In the genomic region with DNA sequence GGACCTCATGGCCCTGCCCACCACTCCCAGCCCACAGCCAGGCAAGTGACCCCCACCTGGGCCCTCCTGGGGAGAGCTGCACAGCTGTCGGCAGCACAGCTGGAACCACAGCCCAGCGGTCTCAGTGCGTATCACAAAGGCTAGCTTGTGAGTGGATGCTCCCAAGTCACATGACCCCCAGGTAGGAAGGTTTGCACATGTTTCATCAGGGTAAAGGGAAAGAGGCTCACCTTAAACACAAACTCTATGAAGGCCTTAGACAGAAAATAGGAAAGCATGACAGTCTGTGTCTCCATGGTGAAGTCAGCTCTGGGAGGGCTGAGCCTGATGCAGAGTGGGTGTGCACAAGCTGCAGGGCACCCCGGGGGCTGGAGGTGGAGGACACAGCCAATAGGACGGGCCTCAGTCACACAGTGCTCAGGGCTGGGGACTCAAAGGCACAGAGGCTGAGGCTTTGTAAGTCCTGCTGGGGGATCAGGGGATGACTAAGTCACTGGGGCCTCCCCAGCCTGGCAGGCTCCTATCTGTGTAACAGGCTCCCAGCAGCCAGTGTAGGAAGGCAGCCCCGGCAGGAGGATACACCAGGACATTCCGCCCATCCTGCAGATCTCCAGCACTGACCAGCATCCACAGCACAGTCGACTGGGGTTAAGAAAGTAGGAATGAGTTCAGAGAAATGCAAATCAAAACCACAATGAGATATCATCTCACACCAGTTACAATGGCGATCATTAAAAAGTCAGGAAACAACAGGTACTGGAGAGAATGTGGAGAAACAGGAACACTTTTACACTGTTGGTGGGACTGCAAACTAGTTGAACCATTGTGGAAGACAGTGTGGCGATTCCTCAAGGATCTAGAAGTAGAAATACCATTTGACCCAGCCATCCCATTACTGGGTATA, we compare ENCODE assay signal across 18 cellular contexts. TPM values are rescaled to one million over a fixed set of nuclear protein-coding genes. Genes with fewer than 3 reads are reported as not detected.
DNase-seq lines count a peak whose midpoint lies in the region; ATAC-seq, FAIRE-seq and TF ChIP-seq lines count a peak whose summit lies in the region.
"Had no signal": no experiment of that assay in that cellular context is flagged by ENCODE, and none has a peak within 500 bp of the region (broad histone marks: within the 10 kb centered on the region; RNA-seq: fewer than 3 reads in every experiment).

No MANE protein-coding gene starts in this region.

- no peaks in the 10 kb centered on the region for H3K9me3 ChIP-seq in HEK293 (ENCODE audit: control insufficient read depth, insufficient read depth, low read depth, low read length)
- no peaks in the 10 kb centered on the region for H3K9me3 ChIP-seq in astrocyte (ENCODE audit: insufficient read depth, low read depth, low read length)
- H3K9me3 ChIP-seq in hepatocyte (ENCODE audit: low read depth), result no peaks in the 10 kb centered on the region
- no peaks in the 10 kb centered on the region for H3K9me3 ChIP-seq in upper lobe of right lung
- H3K9me3 ChIP-seq in Karpas-422 (ENCODE audit: low read length), result no peaks in the 10 kb centered on the region
- H3K9me3 ChIP-seq: ovary had no signal

- H3K79me2 ChIP-seq in astrocyte (ENCODE audit: insufficient read depth, low read length) (no peaks in the 10 kb centered on the region), hepatocyte (no peaks in the 10 kb centered on the region), Karpas-422 (ENCODE audit: low read length) (no peaks in the 10 kb centered on the region)

- H4K20me1 ChIP-seq in astrocyte (ENCODE audit: insufficient read depth, low read length) (peaks cover 14% of the 10 kb centered on the region), hepatocyte (ENCODE audit: insufficient read depth, poor library complexity, severe bottlenecking) (no peaks in the 10 kb centered on the region), Karpas-422 (ENCODE audit: insufficient read depth, low read depth, low read length) (no peaks in the 10 kb centered on the region)

- H3K9me2 ChIP-seq in hepatocyte (replicated peaks; ENCODE audit: insufficient read depth) (no peaks in the 10 kb centered on the region), Karpas-422 (replicated peaks; ENCODE audit: insufficient read depth, low read length) (no peaks in the 10 kb centered on the region)

- H3K4me2 ChIP-seq in astrocyte (ENCODE audit: low read length) (peak overlapping the region; percentile 72), hepatocyte (no peak overlapping the region), Karpas-422 (ENCODE audit: low read depth, low read length, poor library complexity, severe bottlenecking) (no peak overlapping the region)

- intact Hi-C loops in upper lobe of right lung (cut with DNase I), result no loop called here

- 85% methylated on average over 10 of the region's 10 CpGs for WGBS in hepatocyte (ENCODE audit: low lambda C conversion rate, missing lambda C conversion rate)

- peaks cover 22% of the 10 kb centered on the region for H3K4me1 Mint-ChIP-seq in astrocyte (ENCODE audit: low read depth, unreplicated experiment)

- peak overlapping the region; percentile 26 for H3K27ac Mint-ChIP-seq in astrocyte (ENCODE audit: unreplicated experiment)
- H3K27ac Mint-ChIP-seq: memory B cell, T-helper 17 cell had no signal

- H2AFZ ChIP-seq in astrocyte (ENCODE audit: low read depth, low read length) (peak overlapping the region; percentile 65), hepatocyte (no peak overlapping the region), Karpas-422 (ENCODE audit: low read length) (no peak overlapping the region)

- H3K4me3 Mint-ChIP-seq in astrocyte (ENCODE audit: unreplicated experiment), result no peak overlapping the region
- H3K4me3 Mint-ChIP-seq: memory B cell, T-helper 17 cell had no signal

- TF ChIP-seq CTCF in HEK293 (tag by site-specific recombination; IDR thresholded peaks at IDR 0.05) (no peak), astrocyte (IDR thresholded peaks at IDR 0.05; ENCODE audit: insufficient read depth, low read depth, low read length) (no peak), hepatocyte (IDR thresholded peaks at IDR 0.05; ENCODE audit: poor library complexity) (no peak), upper lobe of right lung (IDR thresholded peaks at IDR 0.05) (no peak)

- POLR2A ChIA-PET in HEK293 (lab: Yijun Ruan, JAX), result no interaction called here

- peak overlapping the region; percentile 53 for H3K9ac ChIP-seq in astrocyte (ENCODE audit: low read length)
- H3K9ac ChIP-seq in Karpas-422 (ENCODE audit: low read length), result no peak overlapping the region

- H3K4me1 ChIP-seq in HEK293 (ENCODE audit: control insufficient read depth, insufficient read depth, low read length), result no peaks in the 10 kb centered on the region
- H3K4me1 ChIP-seq in astrocyte (ENCODE audit: insufficient read depth, low read length), result peaks cover 19% of the 10 kb centered on the region
- H3K4me1 ChIP-seq in hepatocyte (ENCODE audit: insufficient read depth), result peaks cover under 1% of the 10 kb centered on the region
- H3K4me1 ChIP-seq in upper lobe of right lung, result no peaks in the 10 kb centered on the region
- H3K4me1 ChIP-seq in Karpas-422 (ENCODE audit: low read length), result no peaks in the 10 kb centered on the region

- CTCF ChIA-PET in HEK293 (lab: Yijun Ruan, JAX), result no interaction called here

- peaks cover 1% of the 10 kb centered on the region for H3K9me3 Mint-ChIP-seq in astrocyte (ENCODE audit: unreplicated experiment)
- H3K9me3 Mint-ChIP-seq: memory B cell had no signal

- peak; percentile 76 for DNase-seq in A172 (ENCODE audit: low spot score)
- peak; percentile 56 for DNase-seq in astrocyte (ENCODE audit: low read depth)
- peak; percentile 18 for DNase-seq in hepatocyte (ENCODE audit: low spot score)
- DNase-seq in activated T-cell treated with anti-CD3 and anti-CD28 coated beads, Interleukin-2, amount 50 U/mL, for 48 hours, result no peak
- no peak for DNase-seq in HUDEP-2 (lab: John Stamatoyannopoulos, UW; ENCODE audit: unreplicated experiment in 76 of 76)
- no peak for DNase-seq in upper lobe of right lung
- no peak for DNase-seq in Karpas-422
- DNase-seq: activated CD4-positive, alpha-beta T cell treated with anti-CD3 and anti-CD28 coated beads, Interleukin-2, amount 50 U/mL, for 48 hours; activated effector memory CD4-positive, alpha-beta T cell treated with Interleukin-2 at 50 U/mL for 16 hours; GOT3; NCI-H1105; NCI-H446 treated with DMSO at 0.1 percent for 48 hours; ovary; T-helper 17 cell had no signal

- peaks cover 0 to 5% of the 10 kb centered on the region in 2 experiments; a peak in 1 of 3 replicates for H3K36me3 ChIP-seq in HEK293 (ENCODE audit: control insufficient read depth in 2 of 2, insufficient read depth in 1 of 2, low read length in 2 of 2)
- no peaks in the 10 kb centered on the region for H3K36me3 ChIP-seq in astrocyte (ENCODE audit: insufficient read depth, low read length)
- no peaks in the 10 kb centered on the region for H3K36me3 ChIP-seq in hepatocyte (replicated peaks; ENCODE audit: insufficient read depth, low read depth)
- no peaks in the 10 kb centered on the region for H3K36me3 ChIP-seq in upper lobe of right lung
- H3K36me3 ChIP-seq in Karpas-422 (ENCODE audit: insufficient read depth, low read length), result no peaks in the 10 kb centered on the region
- H3K36me3 ChIP-seq: ovary had no signal

- peaks cover 2% of the 10 kb centered on the region for H3K27me3 Mint-ChIP-seq in astrocyte (ENCODE audit: low read depth, unreplicated experiment)

- H3K4me3 ChIP-seq in HEK293 (ENCODE audit: low read depth, low read length), result no peak overlapping the region
- H3K4me3 ChIP-seq in astrocyte (ENCODE audit: insufficient read depth, low read depth, low read length), result no peak overlapping the region
- no peak overlapping the region for H3K4me3 ChIP-seq in hepatocyte
- no peak overlapping the region for H3K4me3 ChIP-seq in upper lobe of right lung
- H3K4me3 ChIP-seq in Karpas-422 (ENCODE audit: low read length), result no peak overlapping the region
- H3K4me3 ChIP-seq: ovary had no signal

- no peak for ATAC-seq in upper lobe of right lung
- ATAC-seq: T-helper 17 cell had no signal

- H3K27ac ChIP-seq in HEK293 (ENCODE audit: extremely low read depth, low read depth, low read length), result no peak overlapping the region
- H3K27ac ChIP-seq in astrocyte (ENCODE audit: low read depth, low read length), result no peak overlapping the region
- H3K27ac ChIP-seq in hepatocyte, result no peak overlapping the region
- no peak overlapping the region for H3K27ac ChIP-seq in upper lobe of right lung
- H3K27ac ChIP-seq in Karpas-422 (ENCODE audit: low read length), result no peak overlapping the region
- H3K27ac ChIP-seq: ovary had no signal

- H3K36me3 Mint-ChIP-seq in astrocyte (ENCODE audit: low read depth, unreplicated experiment), result peaks cover 7% of the 10 kb centered on the region

- no peak for FAIRE-seq in astrocyte (lab: Jason Lieb, UNC)
- FAIRE-seq: GM19239, HTR-8/SVneo had no signal

- H3K27me3 ChIP-seq in astrocyte (ENCODE audit: insufficient read depth, low read length) (no peaks in the 10 kb centered on the region), hepatocyte (no peaks in the 10 kb centered on the region), upper lobe of right lung (no peaks in the 10 kb centered on the region), Karpas-422 (ENCODE audit: low read length) (no peaks in the 10 kb centered on the region)
- H3K27me3 ChIP-seq: ovary had no signal

TF ChIP-seq in HEK293, 187 proteins besides CTCF, POLR2A, EP300 and RAD21:
- TF ChIP-seq EGR2 (tag by site-specific recombination; IDR thresholded peaks at IDR 0.05; ENCODE audit: low read depth), result peak; percentile 38; the same call in 1 of the 2 replicates
- TF ChIP-seq SCRT2 (tag by site-specific recombination; IDR thresholded peaks at IDR 0.05), result peak; percentile 69
- TF ChIP-seq ZNF184 (tag by site-specific recombination; IDR thresholded peaks at IDR 0.05), result peak; percentile 91
- TF ChIP-seq ZIC2 (tag by site-specific recombination; IDR thresholded peaks at IDR 0.05), result peak; percentile 83
- no peak for TF ChIP-seq ZNF501 (tag by site-specific recombination; IDR thresholded peaks at IDR 0.05)
- TF ChIP-seq ZFHX2 (tag by site-specific recombination; conservative IDR thresholded peaks at IDR 0.05), result peak; percentile 49
- no peak for TF ChIP-seq ZNF138 (tag by site-specific recombination; IDR thresholded peaks at IDR 0.05; ENCODE audit: borderline replicate concordance)

RNA-seq across cellular contexts. Expression of gene CELSR1, which starts 22.0 kb away (rescaled TPM):
- 16.7 and 19.6 TPM in 2 replicates for total RNA-seq in A172 (2014; rRNA removed; shearing (Covaris generic))
- total RNA-seq in astrocyte (27.6 and 38.5 TPM in 2 replicates), hepatocyte (5.8 and 8.7 TPM in 2 replicates), upper lobe of right lung (53.5 TPM)
- 3.0 and 4.9 TPM in 2 replicates for polyA plus RNA-seq in hepatocyte
- 0.11 and 0.51 TPM in 2 replicates for total RNA-seq in Karpas-422 (2014; rRNA removed; shearing (Covaris generic); ENCODE audit: low replicate concordance)

Comparison
In these comparisons a context has a peak if more than half of its experiments do, and no peak if none do; other contexts are left out.
1. DNase-seq: peak in A172 (single experiment), astrocyte (single experiment) and hepatocyte (single experiment); none in activated T-cell treated with anti-CD3 and anti-CD28 coated beads, Interleukin-2, amount 50 U/mL, for 48 hours (0 of 2), HUDEP-2 (0 of 76), upper lobe of right lung (single experiment) and Karpas-422 (single experiment).